In the genomic region with DNA sequence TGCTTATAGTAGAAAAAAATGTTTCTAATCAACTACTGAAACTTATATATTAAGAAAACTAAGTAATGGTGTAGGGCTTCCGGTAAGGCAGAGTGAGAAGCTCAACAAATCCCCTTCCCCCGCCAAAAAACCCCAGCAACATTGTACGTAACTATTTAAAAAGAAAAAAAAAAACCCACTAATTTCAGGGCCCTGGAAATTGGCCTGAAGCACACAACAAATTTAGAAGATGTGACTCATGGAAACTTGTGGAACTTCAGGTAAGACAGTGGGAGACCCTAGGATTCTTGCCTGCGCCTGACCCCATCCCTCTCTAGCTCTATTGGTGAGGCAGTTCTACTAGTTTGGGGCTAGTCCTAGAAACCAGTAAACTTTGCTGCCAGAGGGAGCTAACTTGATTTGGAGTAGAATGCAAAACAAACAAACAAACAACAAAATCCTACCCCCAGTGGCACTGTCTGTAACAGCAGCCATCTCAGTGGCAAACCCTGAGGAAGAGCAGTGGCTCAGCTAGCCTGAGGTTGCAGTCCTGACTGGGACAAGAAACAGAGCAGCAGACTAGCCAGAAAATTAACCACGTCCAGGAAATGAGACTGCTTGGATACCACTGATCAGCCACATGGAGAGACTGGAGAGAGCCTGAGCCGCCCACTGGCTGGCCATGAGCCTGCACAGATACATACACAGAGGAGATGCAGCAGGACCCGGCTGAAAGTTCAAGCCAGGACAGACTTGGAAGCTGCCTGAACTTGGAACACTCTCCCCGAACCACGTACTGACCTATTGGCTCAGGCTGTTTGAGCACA, we compare ENCODE assay signal across 9 cellular contexts.
DNase-seq lines count a peak whose midpoint lies in the region; ATAC-seq and TF ChIP-seq lines count a peak whose summit lies in the region.
"Had no signal": no experiment of that assay in that cellular context is flagged by ENCODE, and none has a peak within 500 bp of the region (broad histone marks: within the 10 kb centered on the region; RNA-seq: fewer than 3 reads in every experiment).

No MANE protein-coding gene starts in this region.

- H3K27ac ChIP-seq in left ventricle myocardium inferior (replicated peaks) = peak overlapping the region; percentile 58
- peak overlapping the region; percentile 55 for H3K27ac ChIP-seq in stomach smooth muscle (ENCODE audit: low read length)
- H3K27ac ChIP-seq: BLaER1 treated with 17β-estradiol and CSF1 and Interleukin-3, amounts not matched to agents 10 nM and 100 nM had no signal

- peaks cover 10% of the 10 kb centered on the region for H3K9me3 ChIP-seq in left ventricle myocardium inferior (replicated peaks)
- peaks cover 0 to 3% of the 10 kb centered on the region in 2 donors for H3K9me3 ChIP-seq in stomach smooth muscle (ENCODE audit: control insufficient read depth in 2 of 2, low read length in 2 of 2)

- H3K4me1 ChIP-seq in left ventricle myocardium inferior (peaks cover 10% of the 10 kb centered on the region), stomach smooth muscle (ENCODE audit: control insufficient read depth, insufficient read depth, low read length) (peaks cover 6% of the 10 kb centered on the region)

- H3K4me1 Mint-ChIP-seq in activated CD4-positive, alpha-beta T cell treated with anti-CD3 and anti-CD28 coated beads, Interleukin-2, amount 10 ng/mL, durations not matched to agents 24 days and 14 days = no peaks in the 10 kb centered on the region
- no peaks in the 10 kb centered on the region for H3K4me1 Mint-ChIP-seq in activated naive CD4-positive, alpha-beta T cell treated with anti-CD3 and anti-CD28 coated beads, Interleukin-2, amount 10 ng/mL, durations not matched to agents 7 days and 5 days

- CTCF ChIA-PET in activated naive CD4-positive, alpha-beta T cell treated with anti-CD3 and anti-CD28 coated beads, Interleukin-2, amount 10 ng/mL, durations not matched to agents 7 days and 5 days (lab: Charles Lee) = no interaction called here

- H3K36me3 ChIP-seq in left ventricle myocardium inferior = no peaks in the 10 kb centered on the region
- H3K36me3 ChIP-seq in stomach smooth muscle (ENCODE audit: control insufficient read depth in 2 of 2, insufficient read depth in 2 of 2, low read length in 2 of 2) = no peaks in the 10 kb centered on the region
- H3K36me3 ChIP-seq: BLaER1 treated with 17β-estradiol and CSF1 and Interleukin-3, amounts not matched to agents 10 nM and 100 nM had no signal

- H3K4me3 ChIP-seq in left ventricle myocardium inferior (peak overlapping the region; percentile 11), stomach smooth muscle (ENCODE audit: low read length in 2 of 2) (peak overlapping the region in 1 of 2 donors; percentile 15)
- H3K4me3 ChIP-seq: BLaER1 treated with 17β-estradiol and CSF1 and Interleukin-3, amounts not matched to agents 10 nM and 100 nM had no signal

- intact Hi-C loops in activated CD4-positive, alpha-beta T cell treated with anti-CD3 and anti-CD28 coated beads, Interleukin-2, amount 10 ng/mL, durations not matched to agents 24 days and 14 days (cut with micrococcal nuclease) = no loop called here
- intact Hi-C loops in left ventricle myocardium inferior (cut with micrococcal nuclease) = no loop called here

- DNase-seq in activated CD4-positive, alpha-beta T cell treated with anti-CD3 and anti-CD28 coated beads, Interleukin-2, amount 10 ng/mL, durations not matched to agents 24 days and 14 days = peak; percentile 69
- DNase-seq in activated CD4-positive, alpha-beta T cell treated with anti-CD3 and anti-CD28 coated beads for 4 hours = no peak
- DNase-seq in RPMI7951 (ENCODE audit: low read depth) (peak; percentile 98), left ventricle myocardium inferior (peak; percentile 79)
- DNase-seq in activated naive CD4-positive, alpha-beta T cell treated with anti-CD3 and anti-CD28 coated beads, Interleukin-2, amount 10 ng/mL, durations not matched to agents 7 days and 5 days = no peak

- H3K9ac ChIP-seq in stomach smooth muscle (ENCODE audit: low read length in 2 of 2) = peak overlapping the region in 1 of 2 donors; percentile 13
- H3K9ac ChIP-seq: BLaER1 treated with 17β-estradiol and CSF1 and Interleukin-3, amounts not matched to agents 10 nM and 100 nM had no signal

- no peaks in the 10 kb centered on the region for H3K27me3 Mint-ChIP-seq in activated CD4-positive, alpha-beta T cell treated with anti-CD3 and anti-CD28 coated beads, Interleukin-2, amount 10 ng/mL, durations not matched to agents 24 days and 14 days
- no peaks in the 10 kb centered on the region for H3K27me3 Mint-ChIP-seq in activated naive CD4-positive, alpha-beta T cell treated with anti-CD3 and anti-CD28 coated beads, Interleukin-2, amount 10 ng/mL, durations not matched to agents 7 days and 5 days

- no peaks in the 10 kb centered on the region for H3K9me3 Mint-ChIP-seq in activated CD4-positive, alpha-beta T cell treated with anti-CD3 and anti-CD28 coated beads, Interleukin-2, amount 10 ng/mL, durations not matched to agents 24 days and 14 days
- H3K9me3 Mint-ChIP-seq in activated naive CD4-positive, alpha-beta T cell treated with anti-CD3 and anti-CD28 coated beads, Interleukin-2, amount 10 ng/mL, durations not matched to agents 7 days and 5 days = no peaks in the 10 kb centered on the region

- H3K27ac Mint-ChIP-seq in activated CD4-positive, alpha-beta T cell treated with anti-CD3 and anti-CD28 coated beads, Interleukin-2, amount 10 ng/mL, durations not matched to agents 24 days and 14 days = no peak overlapping the region
- no peak overlapping the region for H3K27ac Mint-ChIP-seq in activated naive CD4-positive, alpha-beta T cell treated with anti-CD3 and anti-CD28 coated beads, Interleukin-2, amount 10 ng/mL, durations not matched to agents 7 days and 5 days

- H3K27me3 ChIP-seq in left ventricle myocardium inferior (ENCODE audit: low read depth) (no peaks in the 10 kb centered on the region), stomach smooth muscle (ENCODE audit: control insufficient read depth in 1 of 2, insufficient read depth in 2 of 2, low read length in 2 of 2) (no peaks in the 10 kb centered on the region)
- H3K27me3 ChIP-seq: BLaER1 treated with 17β-estradiol and CSF1 and Interleukin-3, amounts not matched to agents 10 nM and 100 nM had no signal

- H3K36me3 Mint-ChIP-seq in activated CD4-positive, alpha-beta T cell treated with anti-CD3 and anti-CD28 coated beads, Interleukin-2, amount 10 ng/mL, durations not matched to agents 24 days and 14 days (ENCODE audit: low read depth) = no peaks in the 10 kb centered on the region
- no peaks in the 10 kb centered on the region for H3K36me3 Mint-ChIP-seq in activated naive CD4-positive, alpha-beta T cell treated with anti-CD3 and anti-CD28 coated beads, Interleukin-2, amount 10 ng/mL, durations not matched to agents 7 days and 5 days

- peak; percentile 48 for TF ChIP-seq CTCF in left ventricle myocardium inferior (IDR thresholded peaks at IDR 0.05; ENCODE audit: borderline replicate concordance)

- ATAC-seq in GM21786 (IDR thresholded peaks at IDR 0.05; ENCODE audit: unreplicated experiment) (no peak), GM19035 (IDR thresholded peaks at IDR 0.05; ENCODE audit: unreplicated experiment) (no peak)

- no peak overlapping the region for H3K4me3 Mint-ChIP-seq in activated CD4-positive, alpha-beta T cell treated with anti-CD3 and anti-CD28 coated beads, Interleukin-2, amount 10 ng/mL, durations not matched to agents 24 days and 14 days
- no peak overlapping the region for H3K4me3 Mint-ChIP-seq in activated naive CD4-positive, alpha-beta T cell treated with anti-CD3 and anti-CD28 coated beads, Interleukin-2, amount 10 ng/mL, durations not matched to agents 7 days and 5 days

Comparison
In these comparisons a context has a peak if more than half of its experiments do, and no peak if none do; other contexts are left out.
1. DNase-seq: peak in activated CD4-positive, alpha-beta T cell treated with anti-CD3 and anti-CD28 coated beads, Interleukin-2, amount 10 ng/mL, durations not matched to agents 24 days and 14 days (single experiment), RPMI7951 (single experiment) and left ventricle myocardium inferior (single experiment); none in activated CD4-positive, alpha-beta T cell treated with anti-CD3 and anti-CD28 coated beads for 4 hours (0 of 2) and activated naive CD4-positive, alpha-beta T cell treated with anti-CD3 and anti-CD28 coated beads, Interleukin-2, amount 10 ng/mL, durations not matched to agents 7 days and 5 days (single experiment).